In genomic region chr1:243587823-243588560, GRCh38 we compare ENCODE assay signal across 11 cellular contexts.
DNase-seq lines count a peak whose midpoint lies in the region; ATAC-seq, FAIRE-seq and TF ChIP-seq lines count a peak whose summit lies in the region.
"Had no signal": no experiment of that assay in that cellular context is flagged by ENCODE, and none has a peak within 500 bp of the region (broad histone marks: within the 10 kb centered on the region; RNA-seq: fewer than 3 reads in every experiment).

No MANE protein-coding gene starts in this region.

- no peak overlapping the region for H3K4me2 ChIP-seq in HepG2 (ENCODE audit: low read depth, low read length)

- no peak for TF ChIP-seq POLR2A in HepG2 (IDR thresholded peaks at IDR 0.05; ENCODE audit: insufficient read depth in 1 of 2, low read depth in 2 of 2, low read length in 2 of 2)

- DNase-seq in superior temporal gyrus (ENCODE audit: extremely low spot score): no peak
- no peak for DNase-seq in DMS79 treated with DMSO at 0.1 percent for 48 hours (lab: John Stamatoyannopoulos, UW)
- no peak for DNase-seq in HepG2 (ENCODE audit: low spot score)
- DNase-seq: NCI-H187 treated with DMSO at 0.1 percent for 48 hours, tibial artery had no signal

- BruUV-seq in HepG2 (replicated peaks; lab: Mats Ljungman, UMichigan): no TSS peak

- POLR2A ChIA-PET in HepG2 (lab: Yijun Ruan, JAX): no interaction called here

- peaks cover 13% of the 10 kb centered on the region for H3K4me1 Mint-ChIP-seq in T-helper 1 cell treated with Interleukin-12 subunit alpha and Interleukin-12 subunit beta and Interleukin-4 antibody, amounts not matched to agents 30 μg/mL and 1 μg/mL, for 36 hours (ENCODE audit: low read depth)

- H3K4me3 ChIP-seq in HepG2 (replicated peaks in 1 of 3; ENCODE audit: insufficient read depth in 1 of 3, low read depth in 2 of 3, low read length in 3 of 3): no peak overlapping the region
- H3K4me3 ChIP-seq: SJSA1, tibial artery had no signal

- peak overlapping the region; percentile 52 for H3K27ac Mint-ChIP-seq in T-helper 1 cell treated with Interleukin-12 subunit alpha and Interleukin-12 subunit beta and Interleukin-4 antibody, amounts not matched to agents 30 μg/mL and 1 μg/mL, for 36 hours

- H2AFZ ChIP-seq in HepG2 (ENCODE audit: low read length): no peak overlapping the region

- intact Hi-C loops in HepG2 (cut with micrococcal nuclease; ENCODE audit: unreplicated experiment): no loop called here

- no peaks in the 10 kb centered on the region for H3K27me3 Mint-ChIP-seq in T-helper 1 cell treated with Interleukin-12 subunit alpha and Interleukin-12 subunit beta and Interleukin-4 antibody, amounts not matched to agents 30 μg/mL and 1 μg/mL, for 36 hours (ENCODE audit: low read depth)

- WGBS in HepG2 (ENCODE audit: low lambda C conversion rate): 3% methylated on average over 4 of the region's 4 CpGs

- no peaks in the 10 kb centered on the region for H3K27me3 ChIP-seq in HepG2 (ENCODE audit: control insufficient read depth in 1 of 2, insufficient read depth in 2 of 2, low read length in 2 of 2)
- H3K27me3 ChIP-seq: SJSA1, tibial artery had no signal

- H3K9me3 Mint-ChIP-seq in T-helper 1 cell treated with Interleukin-12 subunit alpha and Interleukin-12 subunit beta and Interleukin-4 antibody, amounts not matched to agents 30 μg/mL and 1 μg/mL, for 36 hours: peaks cover 34% of the 10 kb centered on the region

- peaks cover 21% of the 10 kb centered on the region for H3K36me3 Mint-ChIP-seq in T-helper 1 cell treated with Interleukin-12 subunit alpha and Interleukin-12 subunit beta and Interleukin-4 antibody, amounts not matched to agents 30 μg/mL and 1 μg/mL, for 36 hours (ENCODE audit: low read depth)

- H3K4me1 ChIP-seq in HepG2 (ENCODE audit: insufficient read depth, low read length): no peaks in the 10 kb centered on the region
- H3K4me1 ChIP-seq: SJSA1, tibial artery had no signal

- H3K9me3 ChIP-seq in HepG2 (ENCODE audit: low read length): no peaks in the 10 kb centered on the region
- H3K9me3 ChIP-seq: SJSA1 had no signal

- no peak for TF ChIP-seq RAD21 in HepG2 (CRISPR knock-in tag; IDR thresholded peaks at IDR 0.05)

- TF ChIP-seq EP300 in HepG2 (IDR thresholded peaks at IDR 0.05; ENCODE audit: low read depth in 2 of 2, low read length in 2 of 2) (no peak), HepG2 (CRISPR knock-in tag; IDR thresholded peaks at IDR 0.05; ENCODE audit: borderline replicate concordance) (no peak)

- CTCF ChIA-PET in HepG2 (lab: Yijun Ruan, JAX; ENCODE audit: low intra/inter-chr PET ratio, low total read pairs): no interaction called here

- H3K36me3 ChIP-seq in HepG2 (replicated peaks in 1 of 2; ENCODE audit: control insufficient read depth in 1 of 2, insufficient read depth in 2 of 2, low read length in 2 of 2): no peaks in the 10 kb centered on the region

- H3K27ac ChIP-seq in HepG2 (ENCODE audit: extremely low read length, insufficient read depth, low read length): no peak overlapping the region
- H3K27ac ChIP-seq: SJSA1, tibial artery had no signal

- H3K79me2 ChIP-seq in HepG2 (ENCODE audit: insufficient read depth, low read length): no peaks in the 10 kb centered on the region

- in situ Hi-C loops in HepG2 (cut with HindIII; ENCODE audit: extremely low pct_ligation_motif_present, low pct_unique_long_range_greater_than_20kb): no loop called here

- no peak for FAIRE-seq in HepG2 (lab: Jason Lieb, UNC)

- no peak overlapping the region for H3K9ac ChIP-seq in HepG2 (ENCODE audit: insufficient read depth, low read depth, low read length)

- no peak for TF ChIP-seq CTCF in HepG2 (CRISPR knock-in tag; IDR thresholded peaks at IDR 0.05)

- ATAC-seq in GM18498 (IDR thresholded peaks at IDR 0.05; ENCODE audit: unreplicated experiment): peak; percentile 91
- peak; percentile 87 for ATAC-seq in GM19397 (IDR thresholded peaks at IDR 0.05; ENCODE audit: unreplicated experiment)
- peak; percentile 95 for ATAC-seq in HG02938 (IDR thresholded peaks at IDR 0.05; ENCODE audit: unreplicated experiment)
- ATAC-seq in esophagus mucosa: no peak
- ATAC-seq in HepG2: no peak

- peak overlapping the region; percentile 2 for H3K4me3 Mint-ChIP-seq in T-helper 1 cell treated with Interleukin-12 subunit alpha and Interleukin-12 subunit beta and Interleukin-4 antibody, amounts not matched to agents 30 μg/mL and 1 μg/mL, for 36 hours

- H4K20me1 ChIP-seq in HepG2 (ENCODE audit: insufficient read depth, low read length): no peaks in the 10 kb centered on the region

TF ChIP-seq in HepG2, 621 proteins besides CTCF, POLR2A, EP300 and RAD21:
- TF ChIP-seq ZNF451 (CRISPR knock-in tag; IDR thresholded peaks at IDR 0.05) (no peak), MXD1 (CRISPR knock-in tag; IDR thresholded peaks at IDR 0.05) (no peak), ZFYVE20 (CRISPR knock-in tag; IDR thresholded peaks at IDR 0.05; ENCODE audit: borderline replicate concordance, low read depth) (no peak), AFF4 (CRISPR knock-in tag; IDR thresholded peaks at IDR 0.05) (no peak), MTF1 (CRISPR knock-in tag; IDR thresholded peaks at IDR 0.05) (no peak), FOXP1 (IDR thresholded peaks at IDR 0.05) (no peak), FOXP1 (CRISPR knock-in tag; IDR thresholded peaks at IDR 0.05) (no peak), NONO (IDR thresholded peaks at IDR 0.05) (no peak), NONO (CRISPR knock-in tag; conservative IDR thresholded peaks at IDR 0.05) (no peak), BRF2 (CRISPR knock-in tag; IDR thresholded peaks at IDR 0.05) (no peak), TRIM24 (CRISPR knock-in tag; IDR thresholded peaks at IDR 0.05) (no peak), PAX8 (CRISPR knock-in tag; IDR thresholded peaks at IDR 0.05; ENCODE audit: borderline replicate concordance) (no peak), ZNF7 (CRISPR knock-in tag; IDR thresholded peaks at IDR 0.05) (no peak), MXI1 (IDR thresholded peaks at IDR 0.05; ENCODE audit: borderline replicate concordance, low read depth, low read length) (no peak)

Comparison
In these comparisons a context has a peak if more than half of its experiments do, and no peak if none do; other contexts are left out.
1. ATAC-seq: peak in GM18498 (single experiment), GM19397 (single experiment) and HG02938 (single experiment); none in esophagus mucosa (single experiment) and HepG2 (single experiment).